Comparison of ENCODE assay signal across 22 cellular contexts in the genomic region with DNA sequence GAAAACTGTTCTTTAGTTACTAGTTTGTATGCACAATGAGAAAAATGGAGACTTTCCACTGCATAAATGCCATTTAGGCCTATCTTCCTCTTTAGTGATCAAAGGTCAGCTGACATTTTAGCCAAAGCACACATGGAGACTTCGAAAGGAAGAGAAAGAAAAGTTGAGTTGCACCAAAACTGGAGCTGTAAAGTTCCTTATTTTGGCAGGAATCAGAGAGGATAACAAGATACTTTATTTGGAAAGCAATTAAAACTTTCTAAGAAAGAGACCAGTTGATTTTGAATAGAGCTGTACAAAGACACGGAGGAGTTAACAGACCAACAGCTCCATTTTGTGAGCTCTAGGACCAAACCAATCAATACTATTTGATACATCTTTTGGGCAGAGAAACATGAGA.
"Had no signal": no experiment of that assay in that cellular context is flagged by ENCODE, and none has a peak within 500 bp of the region (broad histone marks: within the 10 kb centered on the region; RNA-seq: fewer than 3 reads in every experiment).

No MANE protein-coding gene starts in this region.

- H3K27me3 ChIP-seq: colonic mucosa, foreskin keratinocyte, left lung, testis had no signal

- H3K27ac ChIP-seq: colonic mucosa, parathyroid adenoma, testis had no signal

- H3K9me3 Mint-ChIP-seq: activated CD4-positive, alpha-beta memory T cell treated with anti-CD3 and anti-CD28 coated beads, Interleukin-2, amount 10 ng/mL, durations not matched to agents 7 days and 5 days; activated naive CD8-positive, alpha-beta T cell treated with anti-CD3 and anti-CD28 coated beads for 36 hours; memory B cell; naive B cell; type B pancreatic cell; WTC11 had no signal

- H3K4me3 ChIP-seq: colonic mucosa, left lung, smooth muscle cell, testis had no signal

- H3K36me3 Mint-ChIP-seq: naive B cell, WTC11 had no signal

- H3K27me3 Mint-ChIP-seq: activated CD4-positive, alpha-beta memory T cell treated with anti-CD3 and anti-CD28 coated beads, Interleukin-2, amount 10 ng/mL, durations not matched to agents 7 days and 5 days; activated CD8-positive, alpha-beta memory T cell treated with anti-CD3 and anti-CD28 coated beads, Interleukin-2, amount 10 ng/mL, durations not matched to agents 7 days and 5 days; activated naive CD8-positive, alpha-beta T cell treated with anti-CD3 and anti-CD28 coated beads for 36 hours; memory B cell; naive B cell; type B pancreatic cell had no signal

- H3K9me3 ChIP-seq: colonic mucosa, left lung, testis had no signal

- DNase-seq: activated CD4-positive, alpha-beta memory T cell treated with anti-CD3 and anti-CD28 coated beads, Interleukin-2, amount 10 ng/mL, durations not matched to agents 7 days and 5 days; activated CD4-positive, alpha-beta T cell treated with anti-CD3 and anti-CD28 coated beads for 4 hours; activated CD8-positive, alpha-beta memory T cell treated with anti-CD3 and anti-CD28 coated beads, Interleukin-2, amount 10 ng/mL, durations not matched to agents 7 days and 5 days; activated naive CD4-positive, alpha-beta T cell; activated naive CD8-positive, alpha-beta T cell treated with anti-CD3 and anti-CD28 coated beads for 36 hours; amygdala; central memory CD4-positive, alpha-beta T cell; colonic mucosa; foreskin keratinocyte; glutamatergic neuron; hypothalamus; islet precursor cell; left lung; naive B cell; stimulated activated CD4-positive, alpha-beta T cell treated with anti-CD3 and anti-CD28 coated beads, Interleukin-4, amount 100 ng/mL, for 1 hour; testis had no signal

- H3K36me3 ChIP-seq: colonic mucosa had no signal

- H2AFZ ChIP-seq: parathyroid adenoma had no signal

- H3K4me3 Mint-ChIP-seq: activated CD4-positive, alpha-beta memory T cell treated with anti-CD3 and anti-CD28 coated beads, Interleukin-2, amount 10 ng/mL, durations not matched to agents 7 days and 5 days; activated CD8-positive, alpha-beta memory T cell treated with anti-CD3 and anti-CD28 coated beads, Interleukin-2, amount 10 ng/mL, durations not matched to agents 7 days and 5 days; activated naive CD8-positive, alpha-beta T cell treated with anti-CD3 and anti-CD28 coated beads for 36 hours; memory B cell; naive B cell; type B pancreatic cell; WTC11 had no signal

- H3K4me1 Mint-ChIP-seq: WTC11 had no signal

- ATAC-seq: activated CD8-positive, alpha-beta memory T cell treated with anti-CD3 and anti-CD28 coated beads, Interleukin-2, amount 10 ng/mL, durations not matched to agents 7 days and 5 days; left lung; sciatic nerve; WTC11 had no signal

- H3K27ac Mint-ChIP-seq: activated CD4-positive, alpha-beta memory T cell treated with anti-CD3 and anti-CD28 coated beads, Interleukin-2, amount 10 ng/mL, durations not matched to agents 7 days and 5 days; activated CD8-positive, alpha-beta memory T cell treated with anti-CD3 and anti-CD28 coated beads, Interleukin-2, amount 10 ng/mL, durations not matched to agents 7 days and 5 days; activated naive CD8-positive, alpha-beta T cell treated with anti-CD3 and anti-CD28 coated beads for 36 hours; memory B cell; naive B cell; type B pancreatic cell; WTC11 had no signal

- H3K9ac ChIP-seq: parathyroid adenoma had no signal

- H3K4me1 ChIP-seq: colonic mucosa, parathyroid adenoma, testis had no signal

- H3K4me2 ChIP-seq: smooth muscle cell had no signal

- H3K79me2 ChIP-seq: parathyroid adenoma had no signal
